In the genomic region with DNA sequence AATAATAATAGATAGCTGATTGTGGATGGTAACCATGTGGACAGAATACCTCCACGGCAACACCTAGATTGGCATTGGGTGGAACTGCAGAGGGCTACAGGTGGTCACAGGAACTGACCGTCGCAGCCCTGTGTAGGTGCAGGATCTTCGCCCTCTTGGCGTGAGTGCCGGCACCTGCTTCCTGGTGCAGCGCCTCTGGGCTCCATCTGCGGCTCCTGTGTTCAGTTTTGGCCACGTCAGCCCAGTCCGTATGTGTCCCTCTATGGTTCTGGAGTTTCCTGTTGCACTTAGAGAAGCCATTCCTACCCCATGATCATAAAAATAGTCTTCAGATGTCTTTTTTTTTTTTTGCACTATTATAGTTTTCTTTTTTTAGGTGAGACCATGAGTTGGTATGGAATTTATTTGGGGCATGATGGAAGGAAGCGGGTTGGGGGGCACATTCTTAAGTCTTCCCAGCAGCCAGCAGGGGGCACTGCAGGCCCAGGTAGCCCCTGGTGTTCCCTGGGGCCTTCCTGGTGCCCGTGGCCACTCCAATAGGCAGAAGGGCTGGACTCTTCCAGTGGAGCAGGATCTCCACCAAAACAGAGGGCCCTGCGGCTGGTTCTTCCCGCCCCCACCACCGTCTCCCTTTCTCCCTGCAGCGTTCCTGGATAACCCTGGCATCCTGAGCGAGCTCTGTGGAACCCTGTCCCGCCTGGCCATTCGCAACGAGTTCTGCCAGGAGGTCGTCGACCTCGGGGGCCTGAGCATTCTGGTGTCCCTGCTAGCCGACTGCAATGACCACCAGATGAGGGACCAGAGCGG, we compare ENCODE assay signal across 8 cellular contexts. TPM values are rescaled to one million over a fixed set of nuclear protein-coding genes. Genes with fewer than 3 reads are reported as not detected.
DNase-seq lines count a peak whose midpoint lies in the region; ATAC-seq and TF ChIP-seq lines count a peak whose summit lies in the region.

No MANE protein-coding gene starts in this region.

- peak; percentile 82 for TF ChIP-seq CTCF in progenitor cell of endocrine pancreas (IDR thresholded peaks at IDR 0.05; ENCODE audit: unreplicated experiment)

- H3K9ac ChIP-seq in NT2/D1 (ENCODE audit: insufficient read length, low read depth), result no peak overlapping the region

- DNase-seq in NCI-H748 (lab: John Stamatoyannopoulos, UW; ENCODE audit: unreplicated experiment) (peak; percentile 31), NCI-H748 treated with DMSO at 0.1 percent for 48 hours (lab: John Stamatoyannopoulos, UW) (no peak), NT2/D1 (ENCODE audit: low read depth, low spot score) (peak; percentile 52), activated gamma-delta T cell treated with Interleukin-2 at 50 U/mL for 16 hours (peak; percentile 65), glomerular visceral epithelial cell (ENCODE audit: extremely low spot score) (peak; percentile 52), progenitor cell of endocrine pancreas (ENCODE audit: low spot score, unreplicated experiment) (peak; percentile 60), occipital lobe (lab: John Stamatoyannopoulos, UW) (no peak)

- no peak overlapping the region for H3K27ac Mint-ChIP-seq in progenitor cell of endocrine pancreas

- H3K9me3 Mint-ChIP-seq in progenitor cell of endocrine pancreas (ENCODE audit: low read depth), result no peaks in the 10 kb centered on the region

- no peaks in the 10 kb centered on the region for H3K4me1 Mint-ChIP-seq in progenitor cell of endocrine pancreas (ENCODE audit: low read depth)

- no peaks in the 10 kb centered on the region for H3K9me3 ChIP-seq in NT2/D1 (ENCODE audit: insufficient read depth, low read length)

- no peak overlapping the region for H3K4me3 ChIP-seq in NT2/D1 (ENCODE audit: insufficient read length, low read depth)

- ATAC-seq in HG02678 (IDR thresholded peaks at IDR 0.05; ENCODE audit: unreplicated experiment), result no peak

- peaks cover 1% of the 10 kb centered on the region for H3K36me3 Mint-ChIP-seq in progenitor cell of endocrine pancreas (ENCODE audit: insufficient read depth)

- peaks cover 91% of the 10 kb centered on the region for H3K36me3 ChIP-seq in NT2/D1 (ENCODE audit: insufficient read depth, insufficient read length, low read length)

- H3K27me3 ChIP-seq in NT2/D1 (ENCODE audit: insufficient read depth, insufficient read length), result no peaks in the 10 kb centered on the region

- no peaks in the 10 kb centered on the region for H3K4me1 ChIP-seq in NT2/D1 (ENCODE audit: insufficient read depth, insufficient read length)

- H3K27me3 Mint-ChIP-seq in progenitor cell of endocrine pancreas, result no peaks in the 10 kb centered on the region

- H3K4me3 Mint-ChIP-seq in progenitor cell of endocrine pancreas (ENCODE audit: low read depth), result no peak overlapping the region

RNA-seq across cellular contexts. Expression of gene SLC25A42, which starts 10.1 kb away (rescaled TPM):
- 10.5 and 10.7 TPM in 2 replicates for total RNA-seq in progenitor cell of endocrine pancreas
- 12.6 TPM for total RNA-seq in occipital lobe

RNA-seq across cellular contexts. Expression of gene ARMC6, which starts 20.3 kb away (rescaled TPM):
- total RNA-seq in progenitor cell of endocrine pancreas (28.5 and 33.5 TPM in 2 replicates), occipital lobe (47.4 TPM)

RNA-seq across cellular contexts. Expression of gene SUGP2, which starts 20.4 kb away (rescaled TPM):
- total RNA-seq in progenitor cell of endocrine pancreas, result 153 and 154 TPM in 2 replicates
- total RNA-seq in occipital lobe, result 102 TPM

Comparison
In these comparisons a context has a peak if more than half of its experiments do, and no peak if none do; other contexts are left out.
1. DNase-seq: peak in NCI-H748 (single experiment), NT2/D1 (single experiment), activated gamma-delta T cell treated with Interleukin-2 at 50 U/mL for 16 hours (single experiment), glomerular visceral epithelial cell (single experiment) and progenitor cell of endocrine pancreas (single experiment); none in NCI-H748 treated with DMSO at 0.1 percent for 48 hours (single experiment) and occipital lobe (single experiment).